In the genomic region with DNA sequence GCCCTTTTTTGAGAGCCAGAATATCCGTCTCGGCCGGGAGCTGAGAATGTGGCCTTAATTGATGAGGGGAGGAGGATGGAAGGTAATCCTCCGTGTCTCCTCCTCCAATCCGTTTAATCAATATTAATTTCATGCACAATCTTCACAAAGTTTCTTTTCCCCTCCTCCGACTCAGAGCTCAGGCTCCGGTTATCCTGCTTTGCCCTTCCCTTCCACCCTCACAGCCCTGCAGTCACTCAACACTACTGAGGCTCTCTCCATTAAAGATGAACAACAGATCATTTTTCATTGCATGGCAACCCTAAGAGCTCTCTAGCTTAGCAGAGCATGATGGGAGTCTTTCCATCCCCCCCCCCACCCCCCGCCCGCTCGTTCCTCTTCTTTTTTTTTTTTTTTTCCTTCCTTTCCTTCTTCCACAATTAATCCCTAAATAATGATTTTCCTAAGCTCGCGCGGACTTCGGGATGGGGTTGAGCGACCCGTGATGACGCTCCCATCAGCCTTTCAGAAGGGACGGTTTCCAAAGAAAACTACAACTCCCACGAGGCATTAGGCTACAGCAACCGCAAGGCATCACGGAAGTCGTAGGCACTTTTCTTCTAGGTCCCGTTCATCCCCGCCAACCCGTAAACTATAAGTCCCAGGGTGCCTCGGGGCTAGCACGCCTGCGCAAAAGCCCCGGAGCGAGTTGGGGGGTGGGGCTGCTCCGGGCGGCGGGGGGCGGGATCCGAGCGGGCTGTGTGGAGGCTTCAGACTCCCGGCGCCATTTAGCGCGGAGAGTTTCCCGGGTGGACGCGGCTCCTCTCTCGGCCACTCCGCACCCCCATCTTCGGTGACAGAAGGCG, we compare ENCODE assay signal across 1 cellular context.
TF ChIP-seq lines count a peak whose summit lies in the region.

A gene (plus strand): TSS at position 752 of the 845 bp plus-strand sequence. CDS start 987 bp downstream, outside the sequence.

TF ChIP-seq in HEK293, 187 proteins besides CTCF, POLR2A, EP300 and RAD21 (continued from another document):
- TF ChIP-seq, protein P1, sequence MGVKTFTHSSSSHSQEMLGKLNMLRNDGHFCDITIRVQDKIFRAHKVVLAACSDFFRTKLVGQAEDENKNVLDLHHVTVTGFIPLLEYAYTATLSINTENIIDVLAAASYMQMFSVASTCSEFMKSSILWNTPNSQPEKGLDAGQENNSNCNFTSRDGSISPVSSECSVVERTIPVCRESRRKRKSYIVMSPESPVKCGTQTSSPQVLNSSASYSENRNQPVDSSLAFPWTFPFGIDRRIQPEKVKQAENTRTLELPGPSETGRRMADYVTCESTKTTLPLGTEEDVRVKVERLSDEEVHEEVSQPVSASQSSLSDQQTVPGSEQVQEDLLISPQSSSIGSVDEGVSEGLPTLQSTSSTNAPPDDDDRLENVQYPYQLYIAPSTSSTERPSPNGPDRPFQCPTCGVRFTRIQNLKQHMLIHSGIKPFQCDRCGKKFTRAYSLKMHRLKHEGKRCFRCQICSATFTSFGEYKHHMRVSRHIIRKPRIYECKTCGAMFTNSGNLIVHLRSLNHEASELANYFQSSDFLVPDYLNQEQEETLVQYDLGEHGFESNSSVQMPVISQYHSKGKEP (tag by site-specific recombination; IDR thresholded peaks at IDR 0.05): no peak
- TF ChIP-seq ZNF548 (tag by site-specific recombination; IDR thresholded peaks at IDR 0.05): no peak
- TF ChIP-seq ZNF596 (tag by site-specific recombination; IDR thresholded peaks at IDR 0.05): peak; percentile 10; the same call in 1 of the 2 replicates
- TF ChIP-seq ZIC2 (tag by site-specific recombination; IDR thresholded peaks at IDR 0.05): no peak
- TF ChIP-seq ZNF335 (tag by site-specific recombination; conservative IDR thresholded peaks at IDR 0.05): peak; percentile 92
- no peak for TF ChIP-seq ZNF324 (tag by site-specific recombination; IDR thresholded peaks at IDR 0.05)
